ENCODE assay signal across 35 cellular contexts in genomic region chr20:57540889-57541288, GRCh38. TPM values are rescaled to one million over a fixed set of nuclear protein-coding genes. Genes with fewer than 3 reads are reported as not detected.
"Had no signal": no experiment of that assay in that cellular context is flagged by ENCODE, and none has a peak within 500 bp of the region (broad histone marks: within the 10 kb centered on the region; RNA-seq: fewer than 3 reads in every experiment).

No MANE protein-coding gene starts in this region.

- ATAC-seq: activated CD8-positive, alpha-beta T cell treated with anti-CD3 and anti-CD28 coated beads for 36 hours; activated T-cell treated with anti-CD3 and anti-CD28 coated beads, Interleukin-2, amount 50 U/mL, for 4 hours; activated T-helper 17 cell treated with anti-CD3 and anti-CD28 coated beads, Interleukin-2, amount 50 U/mL, for 72 hours; gastroesophageal sphincter; heart left ventricle; left lung; lower lobe of right lung; naive thymus-derived CD4-positive, alpha-beta T cell; sciatic nerve; stimulated activated memory B cell treated with anti-CD40 and anti-IgM and Interleukin-4, amounts not matched to agents 10 μg/mL and 1 μg/mL and 100 μg/mL, for 72 hours had no signal

- H3K27me3 ChIP-seq: uterus had no signal

- H3K36me3 ChIP-seq: gastroesophageal sphincter, heart left ventricle, left lung, lower lobe of right lung, tibial nerve, uterus had no signal

- DNase-seq: activated B cell treated with CpG ODN at 0.5 μM for 24 hours; activated CD4-positive, alpha-beta T cell treated with anti-CD3 and anti-CD28 coated beads, Interleukin-2, amount 50 U/mL, for 1 hour; activated CD8-positive, alpha-beta T cell treated with anti-CD3 and anti-CD28 coated beads for 36 hours; activated gamma-delta T cell treated with Interleukin-2 at 50 U/mL for 16 hours; activated naive CD4-positive, alpha-beta T cell treated with anti-CD3 and anti-CD28 coated beads, Interleukin-2, amount 50 U/mL, for 16 hours; activated T-cell treated with anti-CD3 and anti-CD28 coated beads, Interleukin-2, amount 50 U/mL, for 4 hours; amniotic stem cell; caudate nucleus; effector memory CD4-positive, alpha-beta T cell; erythroblast; heart left ventricle; hypothalamus; left lung; lower lobe of right lung; mesendoderm; naive thymus-derived CD4-positive, alpha-beta T cell; posterior cingulate gyrus; stimulated activated CD4-positive, alpha-beta T cell treated with anti-CD3 and anti-CD28 coated beads, Interleukin-1b, Interleukin-23, amount 100 ng/mL, for 48 hours; stimulated activated CD4-positive, alpha-beta T cell treated with anti-CD3 and anti-CD28 coated beads, Interleukin-4, amount 100 ng/mL, for 4 hours; stimulated activated CD8-positive, alpha-beta memory T cell treated with anti-CD3 and anti-CD28 coated beads, Interleukin-4, amount 100 ng/mL, for 48 hours; T-helper 1 cell; uterus had no signal

- H3K27ac Mint-ChIP-seq: activated B cell treated with CpG ODN at 0.5 μM for 24 hours; activated CD8-positive, alpha-beta T cell treated with anti-CD3 and anti-CD28 coated beads for 36 hours; activated T-helper 17 cell treated with anti-CD3 and anti-CD28 coated beads, Interleukin-2, amount 50 U/mL, for 72 hours; naive thymus-derived CD4-positive, alpha-beta T cell; stimulated activated memory B cell treated with anti-CD40 and anti-IgM and Interleukin-4, amounts not matched to agents 10 μg/mL and 1 μg/mL and 100 μg/mL, for 72 hours; T-helper 2 cell treated with Interferon-gamma antibody and Interleukin-4, amounts not matched to agents 5 μg/mL and 100 μg/mL, for 36 hours had no signal

- H3K9me3 ChIP-seq: left lung, lower lobe of right lung had no signal

- H3K27ac ChIP-seq: gastroesophageal sphincter, heart left ventricle, left lung, lower lobe of right lung, tibial nerve, uterus had no signal

- H3K4me3 Mint-ChIP-seq: activated B cell treated with CpG ODN at 0.5 μM for 24 hours; activated CD8-positive, alpha-beta T cell treated with anti-CD3 and anti-CD28 coated beads for 36 hours; activated T-cell treated with anti-CD3 and anti-CD28 coated beads, Interleukin-2, amount 50 U/mL, for 4 hours; activated T-helper 17 cell treated with anti-CD3 and anti-CD28 coated beads, Interleukin-2, amount 50 U/mL, for 72 hours; naive thymus-derived CD4-positive, alpha-beta T cell; neural crest cell; stimulated activated memory B cell treated with anti-CD40 and anti-IgM and Interleukin-4, amounts not matched to agents 10 μg/mL and 1 μg/mL and 100 μg/mL, for 72 hours; T-helper 2 cell treated with Interferon-gamma antibody and Interleukin-4, amounts not matched to agents 5 μg/mL and 100 μg/mL, for 36 hours had no signal

- H3K36me3 Mint-ChIP-seq: stimulated activated memory B cell treated with anti-CD40 and anti-IgM and Interleukin-4, amounts not matched to agents 10 μg/mL and 1 μg/mL and 100 μg/mL, for 72 hours had no signal

- H3K4me1 ChIP-seq: heart left ventricle, left lung, uterus had no signal

- H3K9me3 Mint-ChIP-seq: activated T-helper 17 cell treated with anti-CD3 and anti-CD28 coated beads, Interleukin-2, amount 50 U/mL, for 72 hours; T-helper 2 cell treated with Interferon-gamma antibody and Interleukin-4, amounts not matched to agents 5 μg/mL and 100 μg/mL, for 36 hours had no signal

- H3K4me3 ChIP-seq: gastroesophageal sphincter, heart left ventricle, left lung, lower lobe of right lung, smooth muscle cell, tibial nerve, uterus had no signal

- H3K4me1 Mint-ChIP-seq: activated B cell treated with CpG ODN at 0.5 μM for 24 hours; activated T-helper 17 cell treated with anti-CD3 and anti-CD28 coated beads, Interleukin-2, amount 50 U/mL, for 72 hours; naive thymus-derived CD4-positive, alpha-beta T cell; stimulated activated memory B cell treated with anti-CD40 and anti-IgM and Interleukin-4, amounts not matched to agents 10 μg/mL and 1 μg/mL and 100 μg/mL, for 72 hours had no signal

RNA-seq across cellular contexts. Expression of gene CTCFL, which starts 15.9 kb away (rescaled TPM):
- total RNA-seq: activated B cell treated with CpG ODN at 0.5 μM for 24 hours; activated CD8-positive, alpha-beta T cell treated with anti-CD3 and anti-CD28 coated beads for 36 hours; activated T-helper 17 cell treated with anti-CD3 and anti-CD28 coated beads, Interleukin-2, amount 50 U/mL, for 72 hours; astrocyte; dermis microvascular lymphatic vessel endothelial cell; gastroesophageal sphincter; heart left ventricle; left lung; lower lobe of right lung; mononuclear cell; naive thymus-derived CD4-positive, alpha-beta T cell; omental fat pad; smooth muscle cell; temporal lobe; tibial nerve had no signal
- polyA plus RNA-seq: heart left ventricle; naive thymus-derived CD4-positive, alpha-beta T cell; smooth muscle cell had no signal

RNA-seq across cellular contexts. Expression of gene PCK1, which starts 20.0 kb away (rescaled TPM):
- total RNA-seq: activated B cell treated with CpG ODN at 0.5 μM for 24 hours; activated CD8-positive, alpha-beta T cell treated with anti-CD3 and anti-CD28 coated beads for 36 hours; activated T-helper 17 cell treated with anti-CD3 and anti-CD28 coated beads, Interleukin-2, amount 50 U/mL, for 72 hours; astrocyte; dermis microvascular lymphatic vessel endothelial cell; left lung; lower lobe of right lung; mononuclear cell; naive thymus-derived CD4-positive, alpha-beta T cell; neural crest cell; smooth muscle cell had no signal
- polyA plus RNA-seq: naive thymus-derived CD4-positive, alpha-beta T cell; smooth muscle cell had no signal
